Comparison of ENCODE assay signal across 10 cellular contexts in the genomic region with DNA sequence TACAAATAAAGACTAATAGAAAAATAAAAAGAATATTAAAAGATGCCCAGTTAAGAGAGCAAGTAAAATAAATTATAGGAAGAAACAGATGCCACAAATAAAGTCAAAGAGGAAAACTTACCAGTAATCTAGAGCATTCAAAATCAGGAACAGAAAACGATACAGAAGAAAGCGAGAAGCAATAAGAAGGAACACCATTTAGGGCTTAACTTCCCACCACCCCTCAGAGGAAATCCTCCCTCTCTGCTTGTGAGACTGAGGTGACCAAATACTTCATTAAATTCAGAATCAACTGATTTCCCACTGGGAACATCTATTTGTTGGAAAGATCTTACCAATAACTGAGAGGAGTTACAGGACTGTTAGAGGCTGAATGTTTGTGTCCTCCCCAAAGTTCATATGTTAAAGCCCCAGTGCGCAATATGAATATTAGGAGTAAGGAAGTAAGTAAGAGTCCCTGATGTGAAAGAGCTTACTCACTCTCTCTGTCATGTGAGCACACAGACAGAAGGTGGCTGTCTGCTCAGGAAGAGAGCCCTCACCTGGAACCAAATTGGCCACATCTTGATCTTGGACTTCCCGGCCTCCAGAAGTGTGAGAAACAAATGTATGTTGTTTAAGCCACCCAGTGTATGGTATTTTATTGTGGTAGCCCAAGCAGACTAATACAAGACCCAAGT. TPM values are rescaled to one million over a fixed set of nuclear protein-coding genes. Genes with fewer than 3 reads are reported as not detected.
DNase-seq lines count a peak whose midpoint lies in the region; ATAC-seq and TF ChIP-seq lines count a peak whose summit lies in the region.
"Had no signal": no experiment of that assay in that cellular context is flagged by ENCODE, and none has a peak within 500 bp of the region (broad histone marks: within the 10 kb centered on the region; RNA-seq: fewer than 3 reads in every experiment).

No MANE protein-coding gene starts in this region.

- no peak overlapping the region for H3K4me3 ChIP-seq in lower leg skin (ENCODE audit: low read depth, poor library complexity, severe bottlenecking)

- intact Hi-C loops in CD14-positive monocyte (cut with micrococcal nuclease): no loop called here
- intact Hi-C loops in activated B cell treated with CpG ODN at 0.5 μM for 24 hours (cut with micrococcal nuclease): loop anchor here (1.0 to 2.0 kb wide), 2 partner anchors 19 to 64 kb away; a partner anchor contains a TSS
- intact Hi-C loops in lower leg skin (cut with DNase I; ENCODE audit: low total_unique reads): no loop called here
- intact Hi-C loops in head of caudate nucleus (cut with DNase I): no loop called here

- CTCF ChIA-PET in activated B cell treated with CpG ODN at 0.5 μM for 24 hours (lab: Charles Lee): no interaction called here

- ATAC-seq in GM19035 (IDR thresholded peaks at IDR 0.05; ENCODE audit: unreplicated experiment) (peak; percentile 73), HG02938 (IDR thresholded peaks at IDR 0.05; ENCODE audit: unreplicated experiment) (peak; percentile 87), activated B cell treated with CpG ODN at 0.5 μM for 24 hours (ENCODE audit: low read depth) (peak; percentile 89)
- ATAC-seq: left colon had no signal

- WGBS in lower leg skin, 2 donors: 84 to 92% methylated on average over 4 of the region's 4 CpGs

- in situ Hi-C loops in ACHN (cut with HindIII; ENCODE audit: low pct_ligation_motif_present, low pct_unique_long_range_greater_than_20kb, low sequenced_read_pairs): no loop called here

- POLR2A ChIA-PET in activated B cell treated with CpG ODN at 0.5 μM for 24 hours (lab: Charles Lee): interaction anchor here (0.7 kb wide), 1 partner anchor 149 kb away, joined by 3 read pairs; no protein-coding TSS in a partner anchor

- TF ChIP-seq CTCF in CD14-positive monocyte (IDR thresholded peaks at IDR 0.05) (no peak), activated B cell treated with CpG ODN at 0.5 μM for 24 hours (IDR thresholded peaks at IDR 0.05) (no peak), lower leg skin (IDR thresholded peaks at IDR 0.05) (no peak)

- H3K36me3 Mint-ChIP-seq in CD14-positive monocyte (peaks cover 22 to 48% of the 10 kb centered on the region in 2 donors), activated B cell treated with CpG ODN at 0.5 μM for 24 hours (ENCODE audit: low read depth) (peaks cover 33% of the 10 kb centered on the region)

- H3K4me3 Mint-ChIP-seq in CD14-positive monocyte: peak overlapping the region; percentile 59 to 76
- H3K4me3 Mint-ChIP-seq in activated B cell treated with CpG ODN at 0.5 μM for 24 hours: peak overlapping the region; percentile 50

- H3K27ac Mint-ChIP-seq in CD14-positive monocyte (peak overlapping the region; percentile 87 to 97 (median 90)), activated B cell treated with CpG ODN at 0.5 μM for 24 hours (peak overlapping the region; percentile 90)

- peaks cover 0 to 5% (median 0%) of the 10 kb centered on the region in 7 donors for H3K9me3 Mint-ChIP-seq in CD14-positive monocyte
- H3K9me3 Mint-ChIP-seq in activated B cell treated with CpG ODN at 0.5 μM for 24 hours: no peaks in the 10 kb centered on the region

- H3K4me1 Mint-ChIP-seq in CD14-positive monocyte (peaks cover 17% of the 10 kb centered on the region), activated B cell treated with CpG ODN at 0.5 μM for 24 hours (peaks cover 21% of the 10 kb centered on the region)

- no peak for DNase-seq in CD14-positive monocyte (ENCODE audit: low spot score)
- no peak for DNase-seq in activated B cell treated with CpG ODN at 0.5 μM for 24 hours
- no peak for DNase-seq in lower leg skin (ENCODE audit: low spot score in 2 of 2)
- DNase-seq in head of caudate nucleus: no peak
- no peak for DNase-seq in NCI-H2227 treated with DMSO at 0.1 percent for 48 hours (lab: John Stamatoyannopoulos, UW)
- no peak for DNase-seq in ACHN
- DNase-seq: left colon, small intestine had no signal

- peaks cover 0 to 1% (median 0%) of the 10 kb centered on the region in 3 donors for H3K27me3 Mint-ChIP-seq in CD14-positive monocyte (ENCODE audit: low read depth in 3 of 3)
- H3K27me3 Mint-ChIP-seq in activated B cell treated with CpG ODN at 0.5 μM for 24 hours: no peaks in the 10 kb centered on the region

- TF ChIP-seq POLR2A in lower leg skin (IDR thresholded peaks at IDR 0.05): no peak

RNA-seq across cellular contexts. Expression of a gene that starts 19.5 kb away (rescaled TPM):
- polyA plus RNA-seq in CD14-positive monocyte: 10 to 100 TPM; 11.4 to 14.5 TPM
- 17.8 and 19.2 TPM in 2 replicates for total RNA-seq in activated B cell treated with CpG ODN at 0.5 μM for 24 hours
- total RNA-seq in lower leg skin: 10 to 100 TPM; 19.2 to 25.7 (median 23.3) TPM
